Comparison of ENCODE assay signal across 8 cellular contexts in the genomic region with DNA sequence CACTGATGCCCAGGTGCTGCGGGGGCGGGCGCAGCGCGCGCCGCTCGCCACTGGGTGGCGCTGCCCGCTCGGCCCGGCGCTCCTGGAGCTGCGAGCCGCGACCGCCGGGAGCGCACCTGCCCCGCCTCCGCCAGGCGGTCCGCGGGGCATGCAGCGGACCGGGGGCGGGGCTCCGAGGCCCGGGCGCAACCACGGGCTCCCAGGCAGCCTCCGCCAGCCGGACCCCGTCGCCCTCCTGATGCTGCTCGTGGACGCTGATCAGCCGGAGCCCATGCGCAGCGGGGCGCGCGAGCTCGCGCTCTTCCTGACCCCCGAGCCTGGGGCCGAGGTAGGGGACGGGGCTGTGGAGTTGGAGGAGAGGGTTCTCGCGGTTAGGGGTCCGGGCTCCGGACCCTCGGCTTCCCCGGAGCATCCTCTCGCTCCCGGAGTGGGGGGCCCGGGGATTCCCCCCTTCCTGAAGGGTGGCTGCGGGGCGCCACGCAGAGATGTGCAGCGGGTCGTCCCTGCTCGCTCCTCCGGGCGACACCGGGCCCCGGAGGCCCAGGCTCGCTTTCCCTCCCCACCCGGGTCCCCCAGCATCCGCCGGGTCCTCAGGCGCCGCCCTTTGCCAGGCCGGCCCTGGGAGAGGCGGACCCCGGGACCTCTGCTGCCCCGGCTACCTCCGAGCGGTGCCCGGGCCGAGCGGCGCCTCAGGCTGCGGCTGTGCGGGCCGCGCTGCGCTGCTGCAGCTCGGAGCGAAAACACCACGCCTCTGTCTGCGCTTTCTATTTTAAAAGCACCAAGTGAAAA. TPM values are rescaled to one million over a fixed set of nuclear protein-coding genes. Genes with fewer than 3 reads are reported as not detected.
DNase-seq lines count a peak whose midpoint lies in the region; ATAC-seq and TF ChIP-seq lines count a peak whose summit lies in the region.

A gene with protein sequence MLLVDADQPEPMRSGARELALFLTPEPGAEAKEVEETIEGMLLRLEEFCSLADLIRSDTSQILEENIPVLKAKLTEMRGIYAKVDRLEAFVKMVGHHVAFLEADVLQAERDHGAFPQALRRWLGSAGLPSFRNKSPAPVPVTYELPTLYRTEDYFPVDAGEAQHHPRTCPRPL (plus strand): TSS at position 216 of the 789 bp plus-strand sequence. CDS start 23 bp downstream, at position 239.

- WGBS in mesenchymal stem cell: under 1% methylated on average over 60 of the region's 92 CpGs

- peak within 1 kb of the TSS; percentile 46 for H4K8ac ChIP-seq in mesenchymal stem cell (ENCODE audit: low read length)

- peak; percentile 53 for TF ChIP-seq CTCF in AG10803 (conservative IDR thresholded peaks at IDR 0.05; ENCODE audit: low read length)

- peak within 1 kb of the TSS; percentile 79 for H3K9ac ChIP-seq in mesenchymal stem cell (ENCODE audit: low read length)

- ATAC-seq in GM18861 (IDR thresholded peaks at IDR 0.05; ENCODE audit: unreplicated experiment): peak; percentile 54
- ATAC-seq in HG03095 (IDR thresholded peaks at IDR 0.05; ENCODE audit: unreplicated experiment): peak; percentile 55

- H3K27ac ChIP-seq in mesenchymal stem cell (ENCODE audit: low read length, poor library complexity, severe bottlenecking): no peak within 1 kb of the TSS

- H3K23ac ChIP-seq in mesenchymal stem cell (ENCODE audit: low read length in 2 of 2): peak within 1 kb of the TSS in 1 of 2 experiments; percentile 9

- H3K18ac ChIP-seq in mesenchymal stem cell (ENCODE audit: low read depth in 1 of 2, low read length in 2 of 2): peak within 1 kb of the TSS in 1 of 2 experiments; percentile 16

- peak within 1 kb of the TSS; percentile 76 for H3K4me2 ChIP-seq in mesenchymal stem cell (ENCODE audit: low read length, poor library complexity, severe bottlenecking)

- peaks cover 8% of the 10 kb centered on the region for H3K79me1 ChIP-seq in mesenchymal stem cell (replicated peaks; ENCODE audit: low read length, poor library complexity, severe bottlenecking)

- no peaks in the 10 kb centered on the region for H3K27me3 ChIP-seq in mesenchymal stem cell (ENCODE audit: control insufficient read depth in 1 of 2, insufficient read depth in 1 of 2, low read length in 2 of 2)

- peak within 1 kb of the TSS; percentile 81 for H3K4me3 Mint-ChIP-seq in activated CD4-positive, alpha-beta memory T cell treated with anti-CD3 and anti-CD28 coated beads, Interleukin-2, amount 10 ng/mL, durations not matched to agents 7 days and 5 days

- H2AK5ac ChIP-seq in mesenchymal stem cell (ENCODE audit: low read length, severe bottlenecking): peak within 1 kb of the TSS; percentile 25

- no peak within 1 kb of the TSS for H3K4ac ChIP-seq in mesenchymal stem cell (ENCODE audit: low read depth in 1 of 2, low read length in 2 of 2)

- DNase-seq in AG10803 (ENCODE audit: low read depth): peak; percentile 78
- DNase-seq in NCI-H510A treated with DMSO at 0.1 percent for 48 hours (lab: John Stamatoyannopoulos, UW): peak; percentile 92
- peak; percentile 87 for DNase-seq in activated CD4-positive, alpha-beta memory T cell treated with anti-CD3 and anti-CD28 coated beads, Interleukin-2, amount 10 ng/mL, durations not matched to agents 7 days and 5 days
- peak; percentile 68 for DNase-seq in effector CD4-positive, alpha-beta T cell
- peak; percentile 71 for DNase-seq in mesenchymal stem cell
- peak; percentile 83 for DNase-seq in stimulated activated CD8-positive, alpha-beta memory T cell treated with anti-CD3 and anti-CD28 coated beads, Interleukin-12 subunit alpha, Interleukin-12 subunit beta, amount 100 ng/mL, for 4 hours (ENCODE audit: low read depth)

- H3K27me3 Mint-ChIP-seq in activated CD4-positive, alpha-beta memory T cell treated with anti-CD3 and anti-CD28 coated beads, Interleukin-2, amount 10 ng/mL, durations not matched to agents 7 days and 5 days: no peaks in the 10 kb centered on the region

- no peak within 1 kb of the TSS for H2BK5ac ChIP-seq in mesenchymal stem cell (ENCODE audit: low read depth, low read length, poor library complexity, severe bottlenecking)

- H3K4me1 ChIP-seq in mesenchymal stem cell (ENCODE audit: control insufficient read depth, insufficient read depth, low read depth, low read length): peaks cover 18% of the 10 kb centered on the region

- H3K27ac Mint-ChIP-seq in activated CD4-positive, alpha-beta memory T cell treated with anti-CD3 and anti-CD28 coated beads, Interleukin-2, amount 10 ng/mL, durations not matched to agents 7 days and 5 days: peak within 1 kb of the TSS; percentile 55

- H3K14ac ChIP-seq in mesenchymal stem cell (ENCODE audit: low read length in 2 of 2): no peak within 1 kb of the TSS

- peaks cover 26% of the 10 kb centered on the region for H3K4me1 Mint-ChIP-seq in activated CD4-positive, alpha-beta memory T cell treated with anti-CD3 and anti-CD28 coated beads, Interleukin-2, amount 10 ng/mL, durations not matched to agents 7 days and 5 days

- H4K91ac ChIP-seq in mesenchymal stem cell (ENCODE audit: low read length): no peak within 1 kb of the TSS

- no peaks in the 10 kb centered on the region for H3K9me3 Mint-ChIP-seq in activated CD4-positive, alpha-beta memory T cell treated with anti-CD3 and anti-CD28 coated beads, Interleukin-2, amount 10 ng/mL, durations not matched to agents 7 days and 5 days

- peak within 1 kb of the TSS; percentile 91 for H2BK15ac ChIP-seq in mesenchymal stem cell (ENCODE audit: low read depth, poor library complexity, severe bottlenecking)

- POLR2A ChIA-PET in activated CD4-positive, alpha-beta memory T cell treated with anti-CD3 and anti-CD28 coated beads, Interleukin-2, amount 10 ng/mL, durations not matched to agents 7 days and 5 days (lab: Charles Lee): interaction anchor here (0.8 to 6.5 kb wide), 10 partner anchors 9 to 187 kb away, joined by 3 to 134 read pairs (median 4); partner anchors contain the start of genes ADNP, DPM1 and MOCS3

- H3K36me3 ChIP-seq in mesenchymal stem cell (ENCODE audit: control insufficient read depth in 1 of 2, insufficient read depth in 2 of 2, low read depth in 1 of 2, low read length in 2 of 2): no peaks in the 10 kb centered on the region

- peak within 1 kb of the TSS; percentile 78 for H3K4me3 ChIP-seq in AG10803 (ENCODE audit: low read length)
- peak within 1 kb of the TSS; percentile 74 to 86 for H3K4me3 ChIP-seq in mesenchymal stem cell (ENCODE audit: insufficient read depth in 1 of 2, low read depth in 1 of 2, low read length in 2 of 2)

- H2AFZ ChIP-seq in mesenchymal stem cell (ENCODE audit: low read depth, low read length): peak within 1 kb of the TSS; percentile 43

- no peaks in the 10 kb centered on the region for H3K9me3 ChIP-seq in mesenchymal stem cell (ENCODE audit: control insufficient read depth, low read length)

- H2BK12ac ChIP-seq in mesenchymal stem cell (ENCODE audit: low read length in 2 of 2): peak within 1 kb of the TSS in 1 of 2 experiments; percentile 71

- CTCF ChIA-PET in activated CD4-positive, alpha-beta memory T cell treated with anti-CD3 and anti-CD28 coated beads, Interleukin-2, amount 10 ng/mL, durations not matched to agents 7 days and 5 days (lab: Charles Lee): interaction anchor here (0.5 to 11.6 kb wide), 50 partner anchors 9 to 604 kb away, joined by 3 to 289 read pairs (median 5); partner anchors contain the start of genes ADNP, CEBPB, DPM1 and MOCS3

- no peak within 1 kb of the TSS for H2BK120ac ChIP-seq in mesenchymal stem cell (ENCODE audit: low read depth, low read length)

- no peaks in the 10 kb centered on the region for H3K36me3 Mint-ChIP-seq in activated CD4-positive, alpha-beta memory T cell treated with anti-CD3 and anti-CD28 coated beads, Interleukin-2, amount 10 ng/mL, durations not matched to agents 7 days and 5 days (ENCODE audit: low read depth)

RNA-seq across cellular contexts. Expression of the gene that starts here (rescaled TPM):
- total RNA-seq in activated CD4-positive, alpha-beta memory T cell treated with anti-CD3 and anti-CD28 coated beads, Interleukin-2, amount 10 ng/mL, durations not matched to agents 7 days and 5 days: 1 to 10 TPM; 6.3 to 6.6 TPM
- polyA plus RNA-seq in mesenchymal stem cell (2013, experiment 1 of 2): 6.6 TPM
- 7.8 TPM for polyA plus RNA-seq in mesenchymal stem cell (2013, experiment 2 of 2)
